ENCODE assay signal across 1 cellular context in the genomic region with DNA sequence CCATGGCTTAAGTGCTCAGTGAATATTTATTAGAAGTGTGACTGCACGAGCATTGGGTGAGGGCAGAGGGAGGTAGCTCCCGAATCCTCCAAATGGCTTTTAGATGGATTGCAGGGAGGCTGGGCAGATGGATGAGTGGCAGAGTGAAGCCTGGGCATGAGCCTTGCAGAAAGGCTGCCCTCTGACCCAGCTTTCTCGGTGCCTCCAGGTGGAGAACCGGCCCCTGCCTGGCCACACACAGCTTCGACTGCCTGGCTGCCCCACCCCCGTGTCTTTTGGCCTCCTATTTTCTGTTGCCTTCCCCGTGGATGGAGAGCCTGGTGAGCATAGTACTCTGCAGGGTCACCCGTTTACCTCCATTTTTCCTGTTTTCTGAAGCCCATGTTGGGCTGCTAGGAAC.
TF ChIP-seq lines count a peak whose summit lies in the region.

No MANE protein-coding gene starts in this region.

TF ChIP-seq in GM23338, 12 proteins besides CTCF, POLR2A, EP300 and RAD21 (continued from another document):
- TF ChIP-seq, protein P1, sequence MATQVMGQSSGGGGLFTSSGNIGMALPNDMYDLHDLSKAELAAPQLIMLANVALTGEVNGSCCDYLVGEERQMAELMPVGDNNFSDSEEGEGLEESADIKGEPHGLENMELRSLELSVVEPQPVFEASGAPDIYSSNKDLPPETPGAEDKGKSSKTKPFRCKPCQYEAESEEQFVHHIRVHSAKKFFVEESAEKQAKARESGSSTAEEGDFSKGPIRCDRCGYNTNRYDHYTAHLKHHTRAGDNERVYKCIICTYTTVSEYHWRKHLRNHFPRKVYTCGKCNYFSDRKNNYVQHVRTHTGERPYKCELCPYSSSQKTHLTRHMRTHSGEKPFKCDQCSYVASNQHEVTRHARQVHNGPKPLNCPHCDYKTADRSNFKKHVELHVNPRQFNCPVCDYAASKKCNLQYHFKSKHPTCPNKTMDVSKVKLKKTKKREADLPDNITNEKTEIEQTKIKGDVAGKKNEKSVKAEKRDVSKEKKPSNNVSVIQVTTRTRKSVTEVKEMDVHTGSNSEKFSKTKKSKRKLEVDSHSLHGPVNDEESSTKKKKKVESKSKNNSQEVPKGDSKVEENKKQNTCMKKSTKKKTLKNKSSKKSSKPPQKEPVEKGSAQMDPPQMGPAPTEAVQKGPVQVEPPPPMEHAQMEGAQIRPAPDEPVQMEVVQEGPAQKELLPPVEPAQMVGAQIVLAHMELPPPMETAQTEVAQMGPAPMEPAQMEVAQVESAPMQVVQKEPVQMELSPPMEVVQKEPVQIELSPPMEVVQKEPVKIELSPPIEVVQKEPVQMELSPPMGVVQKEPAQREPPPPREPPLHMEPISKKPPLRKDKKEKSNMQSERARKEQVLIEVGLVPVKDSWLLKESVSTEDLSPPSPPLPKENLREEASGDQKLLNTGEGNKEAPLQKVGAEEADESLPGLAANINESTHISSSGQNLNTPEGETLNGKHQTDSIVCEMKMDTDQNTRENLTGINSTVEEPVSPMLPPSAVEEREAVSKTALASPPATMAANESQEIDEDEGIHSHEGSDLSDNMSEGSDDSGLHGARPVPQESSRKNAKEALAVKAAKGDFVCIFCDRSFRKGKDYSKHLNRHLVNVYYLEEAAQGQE (IDR thresholded peaks at IDR 0.05; ENCODE audit: unreplicated experiment): no peak
